ENCODE assay signal across 19 cellular contexts in genomic region chr3:186316666-186317260, GRCh38. TPM values are rescaled to one million over a fixed set of nuclear protein-coding genes. Genes with fewer than 3 reads are reported as not detected.
"Had no signal": no experiment of that assay in that cellular context is flagged by ENCODE, and none has a peak within 500 bp of the region (broad histone marks: within the 10 kb centered on the region; RNA-seq: fewer than 3 reads in every experiment).

No MANE protein-coding gene starts in this region.

- DNase-seq: effector CD4-positive, alpha-beta T cell; endodermal cell; erythroblast; foreskin melanocyte; head of caudate nucleus; hippocampal formation; left colon; mammary epithelial cell; mucosa of descending colon; naive thymus-derived CD8-positive, alpha-beta T cell; right cardiac atrium; small intestine; stimulated activated CD4-positive, alpha-beta T cell treated with anti-CD3 and anti-CD28 coated beads, Interleukin-12 subunit alpha, Interleukin-12 subunit beta, amount 100 ng/mL, for 4 hours; stimulated activated naive CD4-positive, alpha-beta T cell treated with Interleukin-2 at 50 U/mL for 16 hours; trophoblast cell had no signal

- H3K27ac Mint-ChIP-seq: endodermal cell; naive thymus-derived CD8-positive, alpha-beta T cell had no signal

- FAIRE-seq: endothelial cell of umbilical vein, small intestine had no signal

- ATAC-seq: left colon; mucosa of descending colon; naive thymus-derived CD8-positive, alpha-beta T cell; right cardiac atrium had no signal

- H3K9me3 ChIP-seq: mucosa of descending colon had no signal

- H3K4me3 Mint-ChIP-seq: endodermal cell; naive thymus-derived CD8-positive, alpha-beta T cell had no signal

- H3K27ac ChIP-seq: coronary artery had no signal

- H3K4me3 ChIP-seq: coronary artery, mucosa of descending colon had no signal

- H3K36me3 Mint-ChIP-seq: naive thymus-derived CD8-positive, alpha-beta T cell had no signal

- H3K9me3 Mint-ChIP-seq: endodermal cell; naive thymus-derived CD8-positive, alpha-beta T cell had no signal

RNA-seq across cellular contexts. Expression of gene DGKG, which starts 45.3 kb away (rescaled TPM):
- total RNA-seq: endothelial cell of umbilical vein, osteocyte had no signal
- polyA plus RNA-seq: endothelial cell of umbilical vein; naive thymus-derived CD8-positive, alpha-beta T cell; neural cell had no signal
